In the genomic region with DNA sequence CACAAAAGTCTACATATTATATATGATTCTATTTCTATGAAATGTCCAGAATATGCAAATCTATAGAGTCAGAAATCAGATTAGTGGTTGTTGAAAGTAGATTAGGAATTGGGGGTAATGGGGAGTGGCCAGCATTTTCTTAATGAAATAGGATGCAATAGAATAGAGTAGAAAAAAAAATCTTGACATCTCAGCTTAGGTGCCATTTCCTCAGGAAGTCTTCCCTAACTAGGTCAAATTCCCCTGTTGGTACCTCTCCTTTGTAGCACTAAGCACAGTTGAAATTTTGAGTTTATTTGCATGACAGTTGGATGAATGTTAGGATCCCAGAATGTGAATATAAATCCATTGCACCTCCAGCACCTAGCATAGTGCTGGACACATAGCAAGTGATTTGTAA, we compare ENCODE assay signal across 24 cellular contexts.
"Had no signal": no experiment of that assay in that cellular context is flagged by ENCODE, and none has a peak within 500 bp of the region (broad histone marks: within the 10 kb centered on the region; RNA-seq: fewer than 3 reads in every experiment).

No MANE protein-coding gene starts in this region.

- DNase-seq: colonic mucosa; effector CD8-positive, alpha-beta T cell; erythroblast; esophagus squamous epithelium; foreskin melanocyte; hypothalamus; left ventricle myocardium superior; lower lobe of right lung; naive thymus-derived CD8-positive, alpha-beta T cell; right lobe of liver; stimulated activated CD4-positive, alpha-beta T cell treated with anti-CD3 and anti-CD28 coated beads, Interleukin-15, amount 100 ng/mL, for 24 hours; stimulated activated CD4-positive, alpha-beta T cell treated with anti-CD3 and anti-CD28 coated beads, Interleukin-4, amount 100 ng/mL, for 1 hour; stimulated activated CD8-positive, alpha-beta memory T cell treated with anti-CD3 and anti-CD28 coated beads, Interleukin-4, amount 100 ng/mL, for 48 hours; stimulated activated naive CD4-positive, alpha-beta T cell; stimulated activated naive CD8-positive, alpha-beta T cell treated with anti-CD3 and anti-CD28 coated beads, Interleukin-15, amount 100 ng/mL, for 72 hours; transverse colon had no signal

- H3K4me3 Mint-ChIP-seq: dendritic cell treated with granulocyte-macrophage colony-stimulating factor and Interleukin-4, amounts not matched to agents 40 ng/mL and 50 ng/mL, for 4 days; naive thymus-derived CD8-positive, alpha-beta T cell; neural progenitor cell; stimulated activated naive CD8-positive, alpha-beta T cell treated with anti-CD3 and anti-CD28 coated beads, Interleukin-15, amount 100 ng/mL, for 72 hours had no signal

- H3K36me3 ChIP-seq: colonic mucosa, esophagus squamous epithelium, lower lobe of right lung, neural progenitor cell, right lobe of liver, suprapubic skin, transverse colon, vagina had no signal

- H3K9ac ChIP-seq: neural progenitor cell, parathyroid adenoma had no signal

- H3K4me2 ChIP-seq: neural progenitor cell had no signal

- H3K4me3 ChIP-seq: colonic mucosa, esophagus squamous epithelium, lower lobe of right lung, neural progenitor cell, right lobe of liver, suprapubic skin, transverse colon, vagina had no signal

- H3K9me3 ChIP-seq: colonic mucosa, esophagus squamous epithelium, lower lobe of right lung, right lobe of liver, suprapubic skin, transverse colon, vagina had no signal

- H3K4me1 Mint-ChIP-seq: neural progenitor cell had no signal

- ATAC-seq: left ventricle myocardium superior; lower lobe of right lung; naive thymus-derived CD8-positive, alpha-beta T cell; right lobe of liver; stimulated activated naive CD8-positive, alpha-beta T cell treated with anti-CD3 and anti-CD28 coated beads, Interleukin-15, amount 100 ng/mL, for 72 hours had no signal

- H3K27me3 ChIP-seq: colonic mucosa, esophagus squamous epithelium, neural progenitor cell, right lobe of liver, suprapubic skin, transverse colon, vagina had no signal

- H3K4me1 ChIP-seq: colonic mucosa, esophagus squamous epithelium, lower lobe of right lung, neural progenitor cell, parathyroid adenoma, right lobe of liver, suprapubic skin, transverse colon, vagina had no signal

- H3K27ac ChIP-seq: colonic mucosa, esophagus squamous epithelium, lower lobe of right lung, neural progenitor cell, parathyroid adenoma, right lobe of liver, suprapubic skin, transverse colon, vagina had no signal

- H2AFZ ChIP-seq: neural progenitor cell, parathyroid adenoma had no signal

- H3K79me2 ChIP-seq: parathyroid adenoma had no signal

- H3K27me3 Mint-ChIP-seq: naive thymus-derived CD8-positive, alpha-beta T cell; progenitor cell of endocrine pancreas; stimulated activated naive CD8-positive, alpha-beta T cell treated with anti-CD3 and anti-CD28 coated beads, Interleukin-15, amount 100 ng/mL, for 72 hours had no signal

- H3K36me3 Mint-ChIP-seq: naive thymus-derived CD8-positive, alpha-beta T cell; neural progenitor cell had no signal

- H3K27ac Mint-ChIP-seq: dendritic cell treated with granulocyte-macrophage colony-stimulating factor and Interleukin-4, amounts not matched to agents 40 ng/mL and 50 ng/mL, for 4 days; neural progenitor cell; progenitor cell of endocrine pancreas; stimulated activated naive CD8-positive, alpha-beta T cell treated with anti-CD3 and anti-CD28 coated beads, Interleukin-15, amount 100 ng/mL, for 72 hours had no signal

- H3K9me3 Mint-ChIP-seq: dendritic cell treated with granulocyte-macrophage colony-stimulating factor and Interleukin-4, amounts not matched to agents 40 ng/mL and 50 ng/mL, for 4 days; neural progenitor cell had no signal

- FAIRE-seq: keratinocyte, small intestine had no signal
